In genomic region chr5:132279801-132280200, GRCh38 we compare ENCODE assay signal across 1 cellular context.
TF ChIP-seq lines count a peak whose summit lies in the region.

No MANE protein-coding gene starts in this region.

TF ChIP-seq in GM23338, 12 proteins besides CTCF, POLR2A, EP300 and RAD21:
- no peak for TF ChIP-seq REST (IDR thresholded peaks at IDR 0.05; ENCODE audit: unreplicated experiment)
- no peak for TF ChIP-seq EZH2 (IDR thresholded peaks at IDR 0.05; ENCODE audit: low read depth, unreplicated experiment)
- TF ChIP-seq ZNF462 (CRISPR knock-in tag; IDR thresholded peaks at IDR 0.05): no peak
- TF ChIP-seq JUNB (IDR thresholded peaks at IDR 0.05; ENCODE audit: unreplicated experiment): no peak
